ENCODE assay signal across 7 cellular contexts in genomic region chr12:111396726-111397445, GRCh38. TPM values are rescaled to one million over a fixed set of nuclear protein-coding genes. Genes with fewer than 3 reads are reported as not detected.
DNase-seq lines count a peak whose midpoint lies in the region; ATAC-seq and TF ChIP-seq lines count a peak whose summit lies in the region.

No MANE protein-coding gene starts in this region.

- in situ Hi-C loops in GM13977 (cut with MboI; ENCODE audit: low pct_unique_long_range_greater_than_20kb, low sequenced_read_pairs, unreplicated experiment): loop anchor here (10.0 kb wide), 1 partner anchor 138 kb away; no protein-coding TSS in a partner anchor

- peak; percentile 46 for ATAC-seq in HG03095 (IDR thresholded peaks at IDR 0.05; ENCODE audit: unreplicated experiment)
- peak; percentile 92 for ATAC-seq in left lung

- no peaks in the 10 kb centered on the region for H3K9me3 ChIP-seq in left lung

- H3K36me3 ChIP-seq in left lung: no peaks in the 10 kb centered on the region

- DNase-seq in GM13977 (ENCODE audit: low spot score) (peak; percentile 85), NCI-H460 (ENCODE audit: extremely low read depth, low read depth) (peak; percentile 76), cerebellum (ENCODE audit: low spot score) (peak; percentile 87), left lung (peak; percentile 88 to 99)
- DNase-seq in activated CD4-positive, alpha-beta T cell treated with anti-CD3 and anti-CD28 coated beads for 4 hours: peak; percentile 86 to 87
- peak; percentile 86 to 96 for DNase-seq in stimulated activated CD4-positive, alpha-beta T cell treated with anti-CD3 and anti-CD28 coated beads, Interleukin-2, amount 100 ng/mL, for 48 hours

- H3K4me1 ChIP-seq in left lung: peaks cover 0 to 51% of the 10 kb centered on the region in 2 donors

- peak; percentile 98 for TF ChIP-seq CTCF in GM13977 (IDR thresholded peaks at IDR 0.05; ENCODE audit: extremely low read depth, insufficient read depth, missing control alignments)
- peak; percentile 98 to 99 for TF ChIP-seq CTCF in left lung (IDR thresholded peaks at IDR 0.05)

- peak overlapping the region; percentile 8 to 19 for H3K4me3 ChIP-seq in left lung

- intact Hi-C loops in left lung (cut with DNase I): loop anchor here in 1 of 2 donors (5.0 kb wide), 1 partner anchor 55 kb away; no protein-coding TSS in a partner anchor

- H3K27me3 ChIP-seq in left lung: no peaks in the 10 kb centered on the region

- H3K27ac ChIP-seq in left lung: peak overlapping the region in 1 of 2 donors; percentile 63

RNA-seq across cellular contexts. Expression of gene SH2B3, which starts 8.8 kb away (rescaled TPM):
- total RNA-seq in NCI-H460 (2014; rRNA removed; shearing (Covaris generic)): 40.6 and 43.3 TPM in 2 replicates
- polyA plus RNA-seq in NCI-H460 (2014; cell fraction: nucleus; rRNA removed): 39.9 and 42.6 TPM in 2 replicates
- total RNA-seq in cerebellum (3.9 TPM), left lung (10 to 100 TPM; 26.9 to 42.0 TPM)

RNA-seq across cellular contexts. Expression of gene PHETA1, which starts 28.0 kb away (rescaled TPM):
- 4.8 and 4.9 TPM in 2 replicates for total RNA-seq in NCI-H460 (2014; rRNA removed; shearing (Covaris generic))
- polyA plus RNA-seq in NCI-H460 (2014; cell fraction: nucleus; rRNA removed): 16.0 and 48.0 TPM in 2 replicates
- total RNA-seq in cerebellum (4.4 TPM), left lung (10 to 100 TPM in 1 of 2 donors, 1 to 10 TPM in 1; 9.9 to 20.5 TPM)
